ENCODE assay signal across 1 cellular context in the genomic region with DNA sequence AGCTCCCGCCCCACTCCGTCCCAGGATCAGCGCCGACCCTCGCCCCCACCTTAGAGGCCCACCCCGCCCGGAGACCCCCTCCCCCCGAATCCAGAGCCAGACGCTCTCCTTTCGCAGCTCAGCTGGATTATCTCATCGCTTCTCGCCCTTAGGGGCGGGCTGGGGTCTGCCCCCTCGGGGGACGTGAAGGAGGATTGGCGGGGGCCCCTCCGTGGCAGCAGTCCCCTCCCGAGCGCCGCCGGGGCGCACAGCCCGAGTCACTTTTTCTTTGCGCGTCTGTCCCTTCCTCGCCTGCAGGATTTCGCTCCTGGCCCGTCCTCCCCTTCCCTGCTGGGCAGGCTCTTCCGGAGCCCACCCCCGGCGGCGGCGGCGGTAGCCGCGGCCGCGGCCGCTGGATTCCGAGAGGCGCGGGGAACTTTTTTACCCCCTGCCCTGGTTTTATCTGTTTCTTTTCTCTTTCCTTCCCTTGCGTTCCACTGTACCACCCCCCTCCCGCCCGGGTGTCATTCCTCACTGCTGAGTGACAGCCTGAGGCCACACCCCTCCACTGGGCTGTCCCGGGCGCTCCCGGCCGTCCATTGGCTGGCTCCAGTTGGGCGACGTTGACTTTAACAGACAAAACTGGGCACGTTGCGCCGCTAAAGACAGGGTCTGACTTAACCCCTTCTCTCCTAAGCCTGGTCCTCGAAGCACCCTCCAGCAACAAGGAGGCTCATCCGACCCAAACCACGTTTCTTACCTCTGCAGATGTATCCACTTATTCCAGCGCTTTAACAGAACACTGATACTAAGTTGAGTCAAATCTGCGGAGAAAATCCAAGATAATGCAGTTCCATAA.
TF ChIP-seq lines count a peak whose summit lies in the region.

No MANE protein-coding gene starts in this region.

TF ChIP-seq in H1, 55 proteins besides CTCF, POLR2A, EP300 and RAD21 (continued from another document):
- TF ChIP-seq BCL11A (IDR thresholded peaks at IDR 0.05; ENCODE audit: low read depth in 2 of 2, low read length in 2 of 2) (no peak), YY1 (IDR thresholded peaks at IDR 0.05; ENCODE audit: low read depth, low read length) (no peak), USF2 (IDR thresholded peaks at IDR 0.05; ENCODE audit: low read length) (no peak), SIX5 (IDR thresholded peaks at IDR 0.05; ENCODE audit: low read depth, low read length) (no peak), HDAC2 (IDR thresholded peaks at IDR 0.05; ENCODE audit: borderline replicate concordance in 1 of 2, low read depth in 2 of 2, low read length in 2 of 2) (peak in 1 of 2 experiments; percentile 37; a peak in 1 of 4 replicates), NRF1 (IDR thresholded peaks at IDR 0.05; ENCODE audit: low read depth, low read length) (no peak), POU5F1 (IDR thresholded peaks at IDR 0.05; ENCODE audit: low read depth, low read length) (no peak), SUZ12 (IDR thresholded peaks at IDR 0.05; ENCODE audit: low read length) (no peak), ATF3 (IDR thresholded peaks at IDR 0.05; ENCODE audit: insufficient read depth, low read depth, low read length) (no peak), TCF12 (IDR thresholded peaks at IDR 0.05; ENCODE audit: low read depth, low read length) (no peak), JUN (IDR thresholded peaks at IDR 0.05; ENCODE audit: low read depth, low read length) (no peak), TAF1 (IDR thresholded peaks at IDR 0.05; ENCODE audit: low read depth, low read length) (no peak), KDM5A (IDR thresholded peaks at IDR 0.05; ENCODE audit: low read length) (no peak), KDM4A (IDR thresholded peaks at IDR 0.05; ENCODE audit: low read depth, low read length, severe bottlenecking) (peak; percentile 54), RNF2 (IDR thresholded peaks at IDR 0.05; ENCODE audit: borderline replicate concordance, low read depth, low read length, missing control alignments, poor library complexity, severe bottlenecking) (no peak), SAP30 (IDR thresholded peaks at IDR 0.05; ENCODE audit: insufficient read depth, insufficient replicate concordance, low read length) (no peak), RFX5 (IDR thresholded peaks at IDR 0.05; ENCODE audit: borderline replicate concordance, low read depth, low read length) (no peak), SRF (IDR thresholded peaks at IDR 0.05; ENCODE audit: low read depth, low read length) (no peak), E2F6 (IDR thresholded peaks at IDR 0.05) (peak; percentile 94), CREB1 (IDR thresholded peaks at IDR 0.05) (no peak), CHD2 (IDR thresholded peaks at IDR 0.05; ENCODE audit: low read length) (no peak; the same call in 1 of the 2 replicates), EZH2 (IDR thresholded peaks at IDR 0.05; ENCODE audit: low read depth, low read length, severe bottlenecking) (no peak), MAFK (IDR thresholded peaks at IDR 0.05; ENCODE audit: low read depth, low read length) (no peak), TAF7 (optimal IDR thresholded peaks at IDR 0.05; ENCODE audit: borderline replicate concordance, low read depth, low read length) (no peak), CBX5 (IDR thresholded peaks at IDR 0.05; ENCODE audit: low read depth, low read length) (no peak), SIN3A (conservative IDR thresholded peaks at IDR 0.05 in 1 of 2, IDR thresholded peaks at IDR 0.05 in 1 of 2; ENCODE audit: low read depth in 1 of 2, low read length in 2 of 2) (peak; percentile 25 to 45; a peak in 1 of 4 replicates), CEBPB (IDR thresholded peaks at IDR 0.05; ENCODE audit: low read depth, low read length) (no peak), SIRT6 (IDR thresholded peaks at IDR 0.05; ENCODE audit: low read length) (no peak), CHD7 (IDR thresholded peaks at IDR 0.05; ENCODE audit: insufficient replicate concordance, low read length) (no peak), KDM1A (IDR thresholded peaks at IDR 0.05; ENCODE audit: borderline replicate concordance, low read length) (no peak), SP2 (IDR thresholded peaks at IDR 0.05; ENCODE audit: low read length) (no peak), RXRA (IDR thresholded peaks at IDR 0.05; ENCODE audit: insufficient read depth, low read depth, low read length) (no peak), RBBP5 (IDR thresholded peaks at IDR 0.05; ENCODE audit: borderline replicate concordance, low read depth, low read length) (no peak)
- TF ChIP-seq, protein P1, sequence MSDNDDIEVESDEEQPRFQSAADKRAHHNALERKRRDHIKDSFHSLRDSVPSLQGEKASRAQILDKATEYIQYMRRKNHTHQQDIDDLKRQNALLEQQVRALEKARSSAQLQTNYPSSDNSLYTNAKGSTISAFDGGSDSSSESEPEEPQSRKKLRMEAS (IDR thresholded peaks at IDR 0.05): peak; percentile 97
